29 cellular contexts compared by ENCODE assay signal in the genomic region with DNA sequence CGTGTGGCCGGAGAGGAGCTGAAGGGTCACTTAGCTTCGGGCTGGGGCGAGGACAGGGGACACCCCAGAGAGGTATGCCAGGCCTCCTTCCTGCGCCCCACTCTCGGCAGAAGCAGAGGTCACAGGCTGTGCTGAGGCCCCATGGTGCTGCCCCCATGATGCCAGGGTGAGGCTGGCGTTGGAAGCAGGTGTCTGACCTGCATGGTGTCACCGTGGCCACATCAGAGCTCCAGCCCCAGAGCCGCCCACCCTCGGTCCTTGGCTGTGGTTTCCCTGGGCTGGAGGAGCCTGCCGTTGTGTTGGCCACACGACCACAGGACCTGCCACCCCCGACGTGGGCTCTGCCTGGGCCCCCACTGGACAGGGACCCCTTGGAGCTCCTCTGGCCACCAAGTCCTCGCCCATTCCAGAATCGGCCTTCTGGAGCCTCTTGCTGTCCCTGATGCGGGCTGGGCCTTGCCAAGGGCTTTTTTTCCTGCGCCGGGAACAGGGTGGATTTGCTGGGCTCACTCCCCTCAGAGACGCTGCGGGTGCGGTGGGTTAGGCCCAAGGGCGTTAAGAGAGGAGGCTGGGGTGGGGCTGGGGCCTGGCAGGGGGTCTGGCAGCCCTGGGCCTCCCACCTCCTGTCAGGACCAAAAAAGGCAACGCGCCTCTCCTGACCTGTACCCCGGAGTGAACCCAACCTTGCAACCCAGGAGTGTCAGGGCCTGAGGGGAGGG. TPM values are rescaled to one million over a fixed set of nuclear protein-coding genes. Genes with fewer than 3 reads are reported as not detected.
A peak's percentile ranks its signal among the peaks of the same experiment; 100 is the strongest.
DNase-seq lines count a peak whose midpoint lies in the region; ATAC-seq and TF ChIP-seq lines count a peak whose summit lies in the region.
"Had no signal": no experiment of that assay in that cellular context is flagged by ENCODE, and none has a peak within 500 bp of the region (broad histone marks: within the 10 kb centered on the region; RNA-seq: fewer than 3 reads in every experiment).

No MANE protein-coding gene starts in this region.

- peaks cover 0 to 60% of the 10 kb centered on the region in 2 donors for H3K4me1 ChIP-seq in right atrium auricular region
- peaks cover 48 to 84% (median 75%) of the 10 kb centered on the region in 4 donors for H3K4me1 ChIP-seq in esophagus muscularis mucosa
- peaks cover 0 to 66% (median 61%) of the 10 kb centered on the region in 4 donors for H3K4me1 ChIP-seq in sigmoid colon
- H3K4me1 ChIP-seq in mucosa of descending colon (ENCODE audit: low read depth): peaks cover 22% of the 10 kb centered on the region

- no peak for TF ChIP-seq CTCF in right atrium auricular region (IDR thresholded peaks at IDR 0.05)
- no peak for TF ChIP-seq CTCF in esophagus muscularis mucosa (IDR thresholded peaks at IDR 0.05)
- no peak for TF ChIP-seq CTCF in sigmoid colon (IDR thresholded peaks at IDR 0.05)
- no peak for TF ChIP-seq CTCF in mucosa of descending colon (IDR thresholded peaks at IDR 0.05)

- H3K9me3 ChIP-seq in right atrium auricular region: no peaks in the 10 kb centered on the region
- H3K9me3 ChIP-seq in esophagus muscularis mucosa: no peaks in the 10 kb centered on the region
- no peaks in the 10 kb centered on the region for H3K9me3 ChIP-seq in sigmoid colon
- no peaks in the 10 kb centered on the region for H3K9me3 ChIP-seq in mucosa of descending colon
- H3K9me3 ChIP-seq: testis had no signal

- TF ChIP-seq POLR2A in esophagus muscularis mucosa (IDR thresholded peaks at IDR 0.05; ENCODE audit: low read depth): no peak
- no peak for TF ChIP-seq POLR2A in sigmoid colon (IDR thresholded peaks at IDR 0.05)

- H3K27me3 ChIP-seq in right atrium auricular region: no peaks in the 10 kb centered on the region
- no peaks in the 10 kb centered on the region for H3K27me3 ChIP-seq in esophagus muscularis mucosa
- H3K27me3 ChIP-seq in sigmoid colon: no peaks in the 10 kb centered on the region
- H3K27me3 ChIP-seq: testis had no signal

- no peak for ATAC-seq in Right ventricle myocardium superior (ENCODE audit: poor library complexity)
- no peak for ATAC-seq in mucosa of descending colon
- no peak for ATAC-seq in HG02970 (IDR thresholded peaks at IDR 0.05; ENCODE audit: low FRiP score, unreplicated experiment)
- ATAC-seq in HG02588 (IDR thresholded peaks at IDR 0.05; ENCODE audit: unreplicated experiment): no peak
- ATAC-seq: activated T-cell treated with anti-CD3 and anti-CD28 coated beads, Interleukin-2, amount 50 U/mL, for 72 hours; SK-N-SH treated with all-trans-retinoic acid at 6 μM for 48 hours had no signal

- 64% methylated on average over 13 of the region's 26 CpGs for WGBS in esophagus muscularis mucosa
- WGBS in sigmoid colon, 2 donors: 87 to 91% methylated on average over 26 of the region's 26 CpGs

- DNase-seq in right atrium auricular region (ENCODE audit: low spot score) (no peak), Right ventricle myocardium superior (no peak), esophagus muscularis mucosa (ENCODE audit: extremely low spot score) (no peak), sigmoid colon (no peak), mucosa of descending colon (no peak), NCI-H345 treated with DMSO at 0.1 percent for 48 hours (lab: John Stamatoyannopoulos, UW; ENCODE audit: unreplicated experiment) (no peak)
- DNase-seq: activated CD4-positive, alpha-beta T cell treated with anti-CD3 and anti-CD28 coated beads for 48 hours; activated naive CD4-positive, alpha-beta T cell treated with anti-CD3 and anti-CD28 coated beads for 36 hours; activated T-cell treated with anti-CD3 and anti-CD28 coated beads, Interleukin-2, amount 50 U/mL, for 72 hours; AML-193; amniotic stem cell; dermis blood vessel endothelial cell; DMS53; GF-D8; glutamatergic neuron; mesenchymal stem cell; naive B cell; NCI-H1694 treated with DMSO at 0.1 percent for 48 hours; NCI-H69; nucleus accumbens; small intestine; testis had no signal

- H3K27ac ChIP-seq in right atrium auricular region (peak overlapping the region; percentile 26 to 100), esophagus muscularis mucosa (replicated peaks in 1 of 4) (peak overlapping the region; percentile 98 to 100 (median 100)), sigmoid colon (peak overlapping the region; percentile 88 to 100 (median 100))
- H3K27ac ChIP-seq: testis had no signal

- H3K4me3 ChIP-seq in right atrium auricular region: no peak overlapping the region
- no peak overlapping the region for H3K4me3 ChIP-seq in esophagus muscularis mucosa
- H3K4me3 ChIP-seq in sigmoid colon: no peak overlapping the region
- H3K4me3 ChIP-seq in mucosa of descending colon: no peak overlapping the region
- H3K4me3 ChIP-seq: testis had no signal

- TF ChIP-seq EP300 in esophagus muscularis mucosa (IDR thresholded peaks at IDR 0.05): no peak
- TF ChIP-seq EP300 in sigmoid colon (IDR thresholded peaks at IDR 0.05): no peak

- H3K36me3 ChIP-seq in right atrium auricular region: peaks cover 64% of the 10 kb centered on the region
- H3K36me3 ChIP-seq in esophagus muscularis mucosa: peaks cover 31 to 88% (median 70%) of the 10 kb centered on the region in 4 donors
- H3K36me3 ChIP-seq in sigmoid colon: peaks cover 20 to 60% (median 49%) of the 10 kb centered on the region in 4 donors
- no peaks in the 10 kb centered on the region for H3K36me3 ChIP-seq in mucosa of descending colon (ENCODE audit: low read depth)

- intact Hi-C loops in Right ventricle myocardium superior (cut with DNase I): no loop called here
- intact Hi-C loops in esophagus muscularis mucosa (cut with DNase I): no loop called here
- intact Hi-C loops in sigmoid colon (cut with DNase I): loop anchor here (10.0 kb wide), 1 partner anchor 772 kb away; a partner anchor contains a TSS
- intact Hi-C loops in mucosa of descending colon (cut with DNase I, micrococcal nuclease): no loop called here

RNA-seq across cellular contexts. Expression of a gene that starts 8.2 kb away (rescaled TPM):
- total RNA-seq in right atrium auricular region: 10 to 100 TPM; 26.7 to 40.3 TPM
- 36.2 TPM for total RNA-seq in Right ventricle myocardium superior
- total RNA-seq in esophagus muscularis mucosa: 10 to 100 TPM; 46.9 to 76.9 (median 70.6) TPM
- total RNA-seq in sigmoid colon: 10 to 100 TPM; 45.1 to 60.1 (median 53.2) TPM
- 10 to 100 TPM; 43.7 to 51.1 (median 47.7) TPM for polyA plus RNA-seq in sigmoid colon
- 10 to 100 TPM; 33.9 to 58.8 (median 39.2) TPM for total RNA-seq in mucosa of descending colon

RNA-seq across cellular contexts. Expression of a gene that starts 15.3 kb away (rescaled TPM):
- total RNA-seq in right atrium auricular region (100 to 1,000 TPM; 433 to 528 TPM), Right ventricle myocardium superior (457 TPM), esophagus muscularis mucosa (100 to 1,000 TPM; 498 to 652 (median 582) TPM), sigmoid colon (100 to 1,000 TPM; 401 to 625 (median 493) TPM), mucosa of descending colon (100 to 1,000 TPM in 2 of 3 donors, 10 to 100 TPM in 1; 98.7 to 551 (median 186) TPM)
- 100 to 1,000 TPM in 1 of 3 donors, 10 to 100 TPM in 2; 67.9 to 313 (median 90.6) TPM for polyA plus RNA-seq in sigmoid colon

RNA-seq across cellular contexts. Expression of a gene that starts 51.9 kb away (rescaled TPM):
- not detected for total RNA-seq in right atrium auricular region
- total RNA-seq in Right ventricle myocardium superior: not detected
- total RNA-seq in esophagus muscularis mucosa: not detected
- not detected for total RNA-seq in sigmoid colon
- 1 to 10 TPM in 1 of 3 donors, under 1 TPM in 1, not detected in 1; 0.60 to 2.8 TPM for polyA plus RNA-seq in sigmoid colon
- 1 to 10 TPM; 2.2 to 3.7 (median 2.5) TPM for total RNA-seq in mucosa of descending colon
- total RNA-seq: activated naive CD4-positive, alpha-beta T cell treated with anti-CD3 and anti-CD28 coated beads for 36 hours; dermis blood vessel endothelial cell; H4; LHCN-M2; pulmonary artery endothelial cell; T-helper 2 cell treated with Interferon-gamma antibody and Interleukin-4, amounts not matched to agents 100 ng/mL and 5 ng/mL, for 36 hours had no signal

RNA-seq across cellular contexts. Expression of a gene that starts 52.4 kb away (rescaled TPM):
- total RNA-seq in right atrium auricular region (10 to 100 TPM; 12.7 to 25.1 TPM), Right ventricle myocardium superior (33.4 TPM), esophagus muscularis mucosa (1 to 10 TPM; 2.1 to 5.9 (median 4.3) TPM), sigmoid colon (1 to 10 TPM; 1.1 to 3.8 (median 3.1) TPM), mucosa of descending colon (10 to 100 TPM; 15.5 to 44.7 (median 37.4) TPM)
- polyA plus RNA-seq in sigmoid colon: 10 to 100 TPM in 1 of 3 donors, 1 to 10 TPM in 2; 7.8 to 25.2 (median 9.5) TPM
- total RNA-seq: LHCN-M2 had no signal
